Comparison of ENCODE assay signal across 21 cellular contexts in genomic region chr18:44849361-44849760, GRCh38.
"Had no signal": no experiment of that assay in that cellular context is flagged by ENCODE, and none has a peak within 500 bp of the region (broad histone marks: within the 10 kb centered on the region; RNA-seq: fewer than 3 reads in every experiment).

No MANE protein-coding gene starts in this region.

- H3K9me3 ChIP-seq: pancreas, psoas muscle, right lobe of liver, uterus had no signal

- ATAC-seq: activated T-cell treated with anti-CD3 and anti-CD28 coated beads, Interleukin-2, amount 50 U/mL, for 72 hours; left ventricle myocardium superior; psoas muscle; stimulated activated effector memory CD8-positive, alpha-beta T cell treated with anti-CD3 and anti-CD28 coated beads, Interleukin-12 subunit alpha, Interleukin-12 subunit beta, amount 100 ng/mL, for 72 hours; T-helper 17 cell had no signal

- H3K9me3 Mint-ChIP-seq: activated CD4-positive, alpha-beta memory T cell treated with anti-CD3 and anti-CD28 coated beads, Interleukin-2, amount 10 ng/mL, durations not matched to agents 7 days and 5 days; activated naive CD4-positive, alpha-beta T cell treated with anti-CD3 and anti-CD28 coated beads, Interleukin-2, amount 10 ng/mL, durations not matched to agents 7 days and 5 days; endodermal cell; immature natural killer cell; stimulated activated effector memory CD8-positive, alpha-beta T cell treated with anti-CD3 and anti-CD28 coated beads, Interleukin-12 subunit alpha, Interleukin-12 subunit beta, amount 100 ng/mL, for 72 hours had no signal

- H3K4me1 Mint-ChIP-seq: activated CD4-positive, alpha-beta memory T cell treated with anti-CD3 and anti-CD28 coated beads, Interleukin-2, amount 10 ng/mL, durations not matched to agents 7 days and 5 days; activated naive CD4-positive, alpha-beta T cell treated with anti-CD3 and anti-CD28 coated beads, Interleukin-2, amount 10 ng/mL, durations not matched to agents 7 days and 5 days; T-helper 17 cell had no signal

- H3K4me3 ChIP-seq: pancreas, psoas muscle, right lobe of liver, skin epidermis, uterus had no signal

- H3K27ac ChIP-seq: epithelial cell of prostate, pancreas, psoas muscle, right lobe of liver, skin epidermis, uterus had no signal

- H3K36me3 ChIP-seq: pancreas, right lobe of liver, uterus had no signal

- H3K4me1 ChIP-seq: uterus had no signal

- H3K27me3 ChIP-seq: pancreas, right lobe of liver, uterus had no signal

- H3K36me3 Mint-ChIP-seq: activated naive CD4-positive, alpha-beta T cell treated with anti-CD3 and anti-CD28 coated beads, Interleukin-2, amount 10 ng/mL, durations not matched to agents 7 days and 5 days had no signal

- H3K27ac Mint-ChIP-seq: activated CD4-positive, alpha-beta memory T cell treated with anti-CD3 and anti-CD28 coated beads, Interleukin-2, amount 10 ng/mL, durations not matched to agents 7 days and 5 days; activated CD4-positive, alpha-beta T cell treated with anti-CD3 and anti-CD28 coated beads, Interleukin-2, amount 10 ng/mL, durations not matched to agents 24 days and 14 days; activated naive CD4-positive, alpha-beta T cell treated with anti-CD3 and anti-CD28 coated beads, Interleukin-2, amount 10 ng/mL, durations not matched to agents 7 days and 5 days; activated T-cell treated with anti-CD3 and anti-CD28 coated beads, Interleukin-2, amount 50 U/mL, for 72 hours; endodermal cell; nephron progenitor cell; stimulated activated effector memory CD8-positive, alpha-beta T cell treated with anti-CD3 and anti-CD28 coated beads, Interleukin-12 subunit alpha, Interleukin-12 subunit beta, amount 100 ng/mL, for 72 hours; T-helper 17 cell had no signal

- DNase-seq: activated CD4-positive, alpha-beta memory T cell treated with anti-CD3 and anti-CD28 coated beads, Interleukin-2, amount 10 ng/mL, durations not matched to agents 7 days and 5 days; activated CD4-positive, alpha-beta T cell treated with anti-CD3 and anti-CD28 coated beads, Interleukin-2, amount 10 ng/mL, durations not matched to agents 24 days and 14 days; activated effector memory CD4-positive, alpha-beta T cell treated with Interleukin-2 at 50 U/mL for 16 hours; activated naive CD4-positive, alpha-beta T cell treated with anti-CD3 and anti-CD28 coated beads, Interleukin-2, amount 10 ng/mL, durations not matched to agents 7 days and 5 days; activated T-cell treated with anti-CD3 and anti-CD28 coated beads, Interleukin-2, amount 50 U/mL, for 72 hours; amygdala; cortex of kidney; endodermal cell; immature natural killer cell; kidney glomerular epithelial cell; left ventricle myocardium superior; nephron progenitor cell; psoas muscle; stimulated activated CD4-positive, alpha-beta T cell treated with anti-CD3 and anti-CD28 coated beads, Interleukin-2, amount 100 ng/mL, for 24 hours; T-helper 17 cell had no signal

- FAIRE-seq: pancreas had no signal

- H3K4me3 Mint-ChIP-seq: activated CD4-positive, alpha-beta memory T cell treated with anti-CD3 and anti-CD28 coated beads, Interleukin-2, amount 10 ng/mL, durations not matched to agents 7 days and 5 days; activated CD4-positive, alpha-beta T cell treated with anti-CD3 and anti-CD28 coated beads, Interleukin-2, amount 10 ng/mL, durations not matched to agents 24 days and 14 days; activated naive CD4-positive, alpha-beta T cell treated with anti-CD3 and anti-CD28 coated beads, Interleukin-2, amount 10 ng/mL, durations not matched to agents 7 days and 5 days; activated T-cell treated with anti-CD3 and anti-CD28 coated beads, Interleukin-2, amount 50 U/mL, for 72 hours; endodermal cell; immature natural killer cell; nephron progenitor cell; stimulated activated effector memory CD8-positive, alpha-beta T cell treated with anti-CD3 and anti-CD28 coated beads, Interleukin-12 subunit alpha, Interleukin-12 subunit beta, amount 100 ng/mL, for 72 hours; T-helper 17 cell had no signal
